18 cellular contexts compared by ENCODE assay signal in genomic region chr2:66702251-66702745, GRCh38.
DNase-seq lines count a peak whose midpoint lies in the region; ATAC-seq and TF ChIP-seq lines count a peak whose summit lies in the region.
"Had no signal": no experiment of that assay in that cellular context is flagged by ENCODE, and none has a peak within 500 bp of the region (broad histone marks: within the 10 kb centered on the region; RNA-seq: fewer than 3 reads in every experiment).

No MANE protein-coding gene starts in this region.

- H3K4me2 ChIP-seq in IMR-90 (ENCODE audit: low read depth, low read length): peak overlapping the region; percentile 10
- H3K4me2 ChIP-seq: A549, GM23338, PC-9 had no signal

- 20% methylated on average over 3 of the region's 6 CpGs; no CpG with 5 or more reads in 1 of the 2 experiments for WGBS in IMR-90 (ENCODE audit: extremely low coverage in 2 of 2, insufficient read length in 1 of 2), 2 experiments
- 60 to 82% methylated on average over 6 of the region's 6 CpGs for WGBS in transverse colon (ENCODE audit: low coverage in 1 of 2), 2 donors

- H3K9me3 ChIP-seq in IMR-90 (ENCODE audit: control insufficient read depth, insufficient read depth, low read length): no peaks in the 10 kb centered on the region
- no peaks in the 10 kb centered on the region for H3K9me3 ChIP-seq in transverse colon
- H3K9me3 ChIP-seq in colonic mucosa: no peaks in the 10 kb centered on the region
- H3K9me3 ChIP-seq in CD4-positive, alpha-beta T cell (ENCODE audit: control insufficient read depth, low read length): no peaks in the 10 kb centered on the region
- H3K9me3 ChIP-seq: A549 had no signal

- dilution Hi-C loops in IMR-90 (cut with HindIII; ENCODE audit: low sequenced_read_pairs, unreplicated experiment): no loop called here

- TF ChIP-seq POLR2A in IMR-90 (IDR thresholded peaks at IDR 0.05; ENCODE audit: low read depth, low read length): no peak
- no peak for TF ChIP-seq POLR2A in transverse colon (IDR thresholded peaks at IDR 0.05)

- H3K4me1 Mint-ChIP-seq in CD4-positive, alpha-beta T cell (ENCODE audit: low read depth): no peaks in the 10 kb centered on the region

- H2BK5ac ChIP-seq in IMR-90 (ENCODE audit: low read depth, low read length, poor library complexity, severe bottlenecking): no peak overlapping the region

- H3K9ac ChIP-seq in IMR-90 (ENCODE audit: low read depth, low read length) (no peak overlapping the region), colonic mucosa (ENCODE audit: low read depth in 2 of 2, low read length in 2 of 2) (no peak overlapping the region)

- no peaks in the 10 kb centered on the region for H3K36me3 Mint-ChIP-seq in CD4-positive, alpha-beta T cell (ENCODE audit: low read depth)

- no peaks in the 10 kb centered on the region for H3K27me3 Mint-ChIP-seq in CD4-positive, alpha-beta T cell

- H2AK5ac ChIP-seq in IMR-90 (ENCODE audit: low read depth, low read length): no peak overlapping the region

- H3K4me1 ChIP-seq in IMR-90 (ENCODE audit: control insufficient read depth, insufficient read depth, low read length) (peaks cover 3% of the 10 kb centered on the region; the same call in 1 of the 2 replicates), transverse colon (peaks cover 0 to 18% (median 4%) of the 10 kb centered on the region in 4 donors), colonic mucosa (no peaks in the 10 kb centered on the region)
- H3K4me1 ChIP-seq: A549 had no signal

- POLR2A ChIA-PET in IMR-90 (lab: Charles Lee; ENCODE audit: unreplicated experiment): no interaction called here
- POLR2A ChIA-PET in CD4-positive, alpha-beta T cell (lab: Charles Lee): no interaction called here

- no TSS peak for BruUV-seq in IMR-90 (replicated peaks; lab: Mats Ljungman, UMichigan)

- H4K91ac ChIP-seq in IMR-90 (ENCODE audit: insufficient read depth, low read depth, low read length): no peak overlapping the region

- H2BK15ac ChIP-seq in IMR-90 (ENCODE audit: low read depth, low read length): no peak overlapping the region

- H3K4me3 ChIP-seq in IMR-90 (ENCODE audit: insufficient read depth, low read depth, low read length): no peak overlapping the region
- H3K4me3 ChIP-seq in fibroblast of villous mesenchyme (ENCODE audit: low read depth, low read length): no peak overlapping the region
- H3K4me3 ChIP-seq in transverse colon: no peak overlapping the region
- H3K4me3 ChIP-seq in colonic mucosa: no peak overlapping the region
- H3K4me3 ChIP-seq: A549, GM12878, GM23338, PC-9 had no signal

- no peak overlapping the region for H2AK9ac ChIP-seq in IMR-90 (replicated peaks; ENCODE audit: low read depth, low read length, poor library complexity)

- no peak for TF ChIP-seq EP300 in transverse colon (IDR thresholded peaks at IDR 0.05; ENCODE audit: low read depth)

- no peak for TF ChIP-seq RAD21 in IMR-90 (IDR thresholded peaks at IDR 0.05; ENCODE audit: low read length)

- H2BK120ac ChIP-seq in IMR-90 (ENCODE audit: low read depth, low read length): no peak overlapping the region

- intact Hi-C loops in IMR-90 (cut with micrococcal nuclease): loop anchor here (5.0 kb wide), 1 partner anchor 60 kb away; no protein-coding TSS in a partner anchor
- intact Hi-C loops in transverse colon (cut with DNase I; ENCODE audit: low total_unique reads): loop anchor here (5.0 kb wide), 1 partner anchor 90 kb away; no protein-coding TSS in a partner anchor
- intact Hi-C loops in colonic mucosa (cut with DNase I): no loop called here
- intact Hi-C loops in CD4-positive, alpha-beta T cell (cut with DNase I, micrococcal nuclease): no loop called here

- DNase-seq in IMR-90: no peak
- peak; percentile 97 for DNase-seq in fibroblast of villous mesenchyme (ENCODE audit: low read depth)
- DNase-seq in omental fat pad (ENCODE audit: low spot score): no peak
- DNase-seq in transverse colon: no peak
- DNase-seq in colonic mucosa: no peak
- DNase-seq in CD4-positive, alpha-beta T cell: no peak
- DNase-seq: DMS 273 treated with DMSO at 0.1 percent for 48 hours, GDM1, KG1, NCI-H1436 treated with DMSO at 0.1 percent for 48 hours, NCI-H2081, NCI-H510A, NCI-H82, PC-9 had no signal

- H3K27me3 ChIP-seq in IMR-90 (ENCODE audit: control insufficient read depth, insufficient read depth, low read length) (no peaks in the 10 kb centered on the region), transverse colon (no peaks in the 10 kb centered on the region), colonic mucosa (no peaks in the 10 kb centered on the region)
- H3K27me3 ChIP-seq in CD4-positive, alpha-beta T cell (ENCODE audit: control insufficient read depth, insufficient read depth, low read length): no peaks in the 10 kb centered on the region

- no peak overlapping the region for H3K18ac ChIP-seq in IMR-90 (ENCODE audit: low read depth, low read length)

- no peak overlapping the region for H3K23ac ChIP-seq in IMR-90 (ENCODE audit: low read depth, low read length)

- H3K36me3 ChIP-seq in IMR-90 (ENCODE audit: control insufficient read depth, insufficient read depth, low read length) (no peaks in the 10 kb centered on the region), transverse colon (no peaks in the 10 kb centered on the region), colonic mucosa (no peaks in the 10 kb centered on the region)

- H3K9me1 ChIP-seq in IMR-90 (ENCODE audit: insufficient read depth, low read length): 0 out of 2 replicates have a peak, but pooled peaks cover 4% of the 10 kb centered on the region

- H2AFZ ChIP-seq in IMR-90 (replicated peaks; ENCODE audit: low read length, poor library complexity): peak overlapping the region; percentile 46
- H2AFZ ChIP-seq: GM23338, PC-9 had no signal

- peak overlapping the region; percentile 26; the same call in 1 of the 2 replicates for H3K27ac ChIP-seq in IMR-90 (ENCODE audit: insufficient read depth, low read length)
- peak overlapping the region; percentile 51 to 79 (median 74) for H3K27ac ChIP-seq in transverse colon
- no peak overlapping the region for H3K27ac ChIP-seq in colonic mucosa
- no peak overlapping the region for H3K27ac ChIP-seq in CD4-positive, alpha-beta T cell (ENCODE audit: low read depth, low read length)
- H3K27ac ChIP-seq: A549, PC-9 had no signal

- no peak overlapping the region for H4K8ac ChIP-seq in IMR-90 (ENCODE audit: low read depth in 2 of 2, low read length in 2 of 2)

- H3K4me3 Mint-ChIP-seq in CD4-positive, alpha-beta T cell: no peak overlapping the region
- H3K4me3 Mint-ChIP-seq: GM23338 had no signal

- H3K27ac Mint-ChIP-seq in CD4-positive, alpha-beta T cell: no peak overlapping the region
- H3K27ac Mint-ChIP-seq: GM23338 had no signal

- H2BK20ac ChIP-seq in IMR-90 (ENCODE audit: low read depth, low read length): peak overlapping the region; percentile 39; the same call in 1 of the 2 replicates

- ATAC-seq in IMR-90 (ENCODE audit: low read depth) (peak; percentile 24; the same call in 1 of the 2 replicates), omental fat pad (ENCODE audit: low FRiP score) (peak; percentile 42), GM19035 (IDR thresholded peaks at IDR 0.05; ENCODE audit: unreplicated experiment) (no peak)
- no peak for ATAC-seq in CD4-positive, alpha-beta T cell (ENCODE audit: poor library complexity)
- ATAC-seq: A549, GM12878, GM23338 had no signal

- CTCF ChIA-PET in IMR-90 (lab: Yijun Ruan, JAX): no interaction called here
- CTCF ChIA-PET in CD4-positive, alpha-beta T cell (lab: Charles Lee): no interaction called here

- no peaks in the 10 kb centered on the region for H3K79me1 ChIP-seq in IMR-90 (ENCODE audit: low read depth in 1 of 2, low read length in 2 of 2)

- H3K9me3 Mint-ChIP-seq in CD4-positive, alpha-beta T cell: no peaks in the 10 kb centered on the region
- H3K9me3 Mint-ChIP-seq: GM23338 had no signal

- H3K56ac ChIP-seq in IMR-90 (ENCODE audit: extremely low read depth, insufficient read depth, low read length): no peak overlapping the region

- TF ChIP-seq CTCF in IMR-90 (conservative IDR thresholded peaks at IDR 0.05; ENCODE audit: low read depth, low read length) (no peak), fibroblast of villous mesenchyme (IDR thresholded peaks at IDR 0.05; ENCODE audit: insufficient read depth, low read depth, low read length) (no peak), omental fat pad (IDR thresholded peaks at IDR 0.05) (no peak), transverse colon (IDR thresholded peaks at IDR 0.05) (no peak), colonic mucosa (IDR thresholded peaks at IDR 0.05) (no peak)
- no peak for TF ChIP-seq CTCF in CD4-positive, alpha-beta T cell (IDR thresholded peaks at IDR 0.05)

- no peaks in the 10 kb centered on the region for H4K20me1 ChIP-seq in IMR-90 (ENCODE audit: insufficient read depth, low read length)

- H4K5ac ChIP-seq in IMR-90 (ENCODE audit: low read depth, low read length): no peak overlapping the region

- in situ Hi-C loops in IMR-90 (cut with MboI; ENCODE audit: low sequenced_read_pairs): no loop called here
- in situ Hi-C loops in transverse colon (cut with MboI; ENCODE audit: low pct_ligation_motif_present in 1 of 4, low pct_unique_long_range_greater_than_20kb in 1 of 4, low sequenced_read_pairs in 3 of 4): no loop called here

- H3K14ac ChIP-seq in IMR-90 (replicated peaks; ENCODE audit: low read depth, low read length): no peak overlapping the region; the same call in 1 of the 2 replicates

- H3K4ac ChIP-seq in IMR-90 (ENCODE audit: low read depth, low read length): no peak overlapping the region

TF ChIP-seq in IMR-90, 13 proteins besides CTCF, POLR2A, EP300 and RAD21:
- TF ChIP-seq BHLHE40 (IDR thresholded peaks at IDR 0.05; ENCODE audit: low read depth, low read length): no peak
- no peak for TF ChIP-seq USF2 (IDR thresholded peaks at IDR 0.05; ENCODE audit: low read depth, low read length)
- TF ChIP-seq FOS (IDR thresholded peaks at IDR 0.05; ENCODE audit: low read depth, low read length): no peak
- no peak for TF ChIP-seq CHD1 (IDR thresholded peaks at IDR 0.05; ENCODE audit: low read depth, low read length)

Comparison
In these comparisons a context has a peak if more than half of its experiments do, and no peak if none do; other contexts are left out.
1. ATAC-seq: peak in IMR-90 (single experiment) and omental fat pad (single experiment); none in GM19035 (single experiment) and CD4-positive, alpha-beta T cell (single experiment).
2. H3K27ac ChIP-seq: peak in IMR-90 (single experiment) and transverse colon (4 of 4); none in colonic mucosa (single experiment) and CD4-positive, alpha-beta T cell (single experiment).
3. intact Hi-C loops: an anchor here in IMR-90 (5.0 kb wide) and transverse colon (5.0 kb wide); none called in colonic mucosa and CD4-positive, alpha-beta T cell.